In genomic region chr5:172642926-172643325, GRCh38 we compare ENCODE assay signal across 12 cellular contexts. TPM values are rescaled to one million over a fixed set of nuclear protein-coding genes. Genes with fewer than 3 reads are reported as not detected.
A peak's percentile ranks its signal among the peaks of the same experiment; 100 is the strongest.
DNase-seq lines count a peak whose midpoint lies in the region; ATAC-seq and TF ChIP-seq lines count a peak whose summit lies in the region.
"Had no signal": no experiment of that assay in that cellular context is flagged by ENCODE, and none has a peak within 500 bp of the region (broad histone marks: within the 10 kb centered on the region; RNA-seq: fewer than 3 reads in every experiment).

No MANE protein-coding gene starts in this region.

- H3K27ac Mint-ChIP-seq in brain (peak overlapping the region; percentile 21 to 95 (median 66)), HFFc6 (no peak overlapping the region)
- H3K27ac Mint-ChIP-seq: activated T-cell treated with anti-CD3 and anti-CD28 coated beads, Interleukin-2, amount 50 U/mL, for 72 hours; WTC11 had no signal

- H3K36me3 ChIP-seq in BLaER1 treated with 17β-estradiol and CSF1 and Interleukin-3, amounts not matched to agents 10 nM and 100 nM: peaks cover 0 to 36% (median 16%) of the 10 kb centered on the region in 11 experiments; a peak in 13 of 22 replicates
- H3K36me3 ChIP-seq in left lung: no peaks in the 10 kb centered on the region
- peaks cover 0 to 7% (median 0%) of the 10 kb centered on the region in 3 donors for H3K36me3 ChIP-seq in skeletal muscle tissue (ENCODE audit: control insufficient read depth in 3 of 3, insufficient read depth in 3 of 3, low read length in 3 of 3)

- H3K9me3 ChIP-seq in BLaER1 treated with 17β-estradiol and CSF1 and Interleukin-3, amounts not matched to agents 10 nM and 100 nM (replicated peaks in 1 of 11): no peaks in the 10 kb centered on the region
- H3K9me3 ChIP-seq in left lung (no peaks in the 10 kb centered on the region), skeletal muscle tissue (ENCODE audit: control insufficient read depth in 3 of 3, low read length in 3 of 3) (no peaks in the 10 kb centered on the region)

- H3K4me3 ChIP-seq in BLaER1 treated with 17β-estradiol and CSF1 and Interleukin-3, amounts not matched to agents 10 nM and 100 nM: peak overlapping the region in 8 of 10 experiments; percentile 76 to 96 (median 90); a peak in 16 of 20 replicates
- H3K4me3 ChIP-seq in left lung: peak overlapping the region in 1 of 2 donors; percentile 65
- peak overlapping the region; percentile 66 to 80 (median 74) for H3K4me3 ChIP-seq in skeletal muscle tissue (ENCODE audit: low read length in 3 of 3)

- H3K9ac ChIP-seq in BLaER1 treated with 17β-estradiol and CSF1 and Interleukin-3, amounts not matched to agents 10 nM and 100 nM: peak overlapping the region in 9 of 11 experiments; percentile 75 to 93 (median 89); a peak in 17 of 22 replicates
- peak overlapping the region; percentile 54 to 78 (median 72) for H3K9ac ChIP-seq in skeletal muscle tissue (ENCODE audit: low read depth in 1 of 3, low read length in 3 of 3)

- intact Hi-C loops in left lung (cut with DNase I) (no loop called here), head of caudate nucleus (cut with DNase I) (no loop called here)

- H3K9me3 Mint-ChIP-seq in brain (peaks cover 0 to 7% (median 0%) of the 10 kb centered on the region in 5 experiments), HFFc6 (no peaks in the 10 kb centered on the region)
- H3K9me3 Mint-ChIP-seq: activated T-cell treated with anti-CD3 and anti-CD28 coated beads, Interleukin-2, amount 50 U/mL, for 72 hours; WTC11 had no signal

- H3K36me3 Mint-ChIP-seq in brain: peaks cover 3% of the 10 kb centered on the region
- no peaks in the 10 kb centered on the region; the same call in 1 of the 2 replicates for H3K36me3 Mint-ChIP-seq in HFFc6 (ENCODE audit: low read depth)
- H3K36me3 Mint-ChIP-seq: WTC11 had no signal

- no peak for ATAC-seq in left lung
- ATAC-seq: activated T-cell treated with anti-CD3 and anti-CD28 coated beads, Interleukin-2, amount 50 U/mL, for 72 hours; WTC11 had no signal

- H3K27me3 Mint-ChIP-seq in brain: peaks cover 14% of the 10 kb centered on the region
- peaks cover 5% of the 10 kb centered on the region for H3K27me3 Mint-ChIP-seq in HFFc6 (ENCODE audit: insufficient read depth)

- peaks cover 51 to 91% (median 88%) of the 10 kb centered on the region in 10 experiments for H3K4me1 ChIP-seq in BLaER1 treated with 17β-estradiol and CSF1 and Interleukin-3, amounts not matched to agents 10 nM and 100 nM
- peaks cover 16 to 62% of the 10 kb centered on the region in 2 donors for H3K4me1 ChIP-seq in left lung
- H3K4me1 ChIP-seq in skeletal muscle tissue (ENCODE audit: control insufficient read depth in 3 of 3, insufficient read depth in 3 of 3, low read length in 3 of 3): peaks cover 32 to 53% (median 37%) of the 10 kb centered on the region in 3 donors

- H3K4me2 ChIP-seq in BLaER1 treated with 17β-estradiol and CSF1 and Interleukin-3, amounts not matched to agents 10 nM and 100 nM: peak overlapping the region; percentile 88 to 100 (median 93)

- peak overlapping the region in 9 of 11 experiments; percentile 10 to 93 (median 86); a peak in 17 of 22 replicates for H3K27ac ChIP-seq in BLaER1 treated with 17β-estradiol and CSF1 and Interleukin-3, amounts not matched to agents 10 nM and 100 nM
- H3K27ac ChIP-seq in left lung (peak overlapping the region; percentile 69 to 76), skeletal muscle tissue (ENCODE audit: low read depth, low read length) (peak overlapping the region; percentile 70)

- peaks cover 0 to 23% (median 0%) of the 10 kb centered on the region in 11 experiments; a peak in 3 of 22 replicates for H3K27me3 ChIP-seq in BLaER1 treated with 17β-estradiol and CSF1 and Interleukin-3, amounts not matched to agents 10 nM and 100 nM
- peaks cover 0 to 43% of the 10 kb centered on the region in 2 donors for H3K27me3 ChIP-seq in left lung
- peaks cover 0 to 14% (median 6%) of the 10 kb centered on the region in 3 donors for H3K27me3 ChIP-seq in skeletal muscle tissue (ENCODE audit: control insufficient read depth in 3 of 3, insufficient read depth in 3 of 3, low read length in 3 of 3)

- TF ChIP-seq CTCF in brain (conservative IDR thresholded peaks at IDR 0.05): no peak
- no peak for TF ChIP-seq CTCF in left lung (IDR thresholded peaks at IDR 0.05)
- TF ChIP-seq CTCF in HFFc6 (IDR thresholded peaks at IDR 0.05): no peak

- H3K4me3 Mint-ChIP-seq in brain: peak overlapping the region; percentile 49 to 92 (median 75)
- no peak overlapping the region for H3K4me3 Mint-ChIP-seq in HFFc6

- H3K4me1 Mint-ChIP-seq in brain: peaks cover 56% of the 10 kb centered on the region
- peaks cover 26% of the 10 kb centered on the region for H3K4me1 Mint-ChIP-seq in HFFc6 (ENCODE audit: low read depth)

- DNase-seq in left lung: no peak
- DNase-seq in HFFc6: no peak
- DNase-seq in NCI-H2196 (lab: John Stamatoyannopoulos, UW; ENCODE audit: unreplicated experiment): no peak
- no peak for DNase-seq in stimulated activated naive CD4-positive, alpha-beta T cell treated with Interleukin-2 at 50 U/mL for 16 hours (lab: John Stamatoyannopoulos, UW)
- DNase-seq in head of caudate nucleus: no peak
- DNase-seq: activated T-cell treated with anti-CD3 and anti-CD28 coated beads, Interleukin-2, amount 50 U/mL, for 72 hours; NCI-H1417 treated with DMSO at 0.1 percent for 48 hours; SIG-M5 had no signal

- peaks cover 0 to 39% (median 22%) of the 10 kb centered on the region in 11 experiments; a peak in 18 of 22 replicates for H4K20me1 ChIP-seq in BLaER1 treated with 17β-estradiol and CSF1 and Interleukin-3, amounts not matched to agents 10 nM and 100 nM

RNA-seq across cellular contexts. Expression of gene NEURL1B, which starts 1.9 kb away (rescaled TPM):
- 40.1 TPM for polyA plus RNA-seq in brain (ENCODE audit: insufficient read depth, low read depth, low replicate concordance)
- total RNA-seq in left lung (10 to 100 TPM; 11.8 to 22.0 TPM), skeletal muscle tissue (23.0 TPM)
- 1 to 10 TPM; 2.0 to 8.6 (median 7.1) TPM for total RNA-seq in HFFc6 (2021; fragmentation: NEBNext Ultra II Directional; extraction: Animal tissue kit (Norgen Biotek cat#: 25700))
